ENCODE assay signal across 1 cellular context in the genomic region with DNA sequence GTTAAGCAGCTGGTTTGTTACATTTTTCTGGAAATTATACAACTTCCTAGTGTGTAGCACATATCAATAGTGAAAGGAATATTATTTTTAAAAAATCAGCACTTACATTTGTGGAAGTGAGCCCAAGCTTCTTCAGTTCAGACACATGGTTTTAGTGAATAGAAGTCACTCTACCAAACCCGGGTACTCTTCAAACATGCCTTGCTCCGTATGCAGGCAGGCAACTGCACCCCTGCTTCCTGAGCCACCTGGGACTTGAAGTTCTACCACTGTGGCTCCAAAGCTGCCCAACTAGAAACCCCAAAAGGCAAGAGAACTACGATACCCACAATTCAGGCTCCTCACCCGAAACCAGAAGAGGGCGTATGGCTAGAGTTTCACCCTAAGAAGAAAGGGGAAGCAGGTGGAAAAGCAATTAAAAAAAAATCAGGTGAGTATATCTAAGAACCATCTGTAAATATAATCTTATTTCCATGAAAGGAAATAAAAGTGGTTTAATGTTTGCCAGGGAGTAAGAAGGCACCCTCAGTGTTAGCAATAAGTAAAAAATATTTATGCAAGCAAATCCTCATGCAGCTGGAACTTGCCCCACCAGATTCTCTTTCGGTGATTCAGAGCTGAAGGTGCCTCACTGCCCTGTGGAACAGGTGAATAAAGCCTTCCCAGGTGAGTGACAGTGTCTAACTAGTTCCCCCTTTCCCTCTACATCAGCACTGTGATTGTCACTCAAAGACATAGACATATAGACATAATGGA.
TF ChIP-seq lines count a peak whose summit lies in the region.

A gene with protein sequence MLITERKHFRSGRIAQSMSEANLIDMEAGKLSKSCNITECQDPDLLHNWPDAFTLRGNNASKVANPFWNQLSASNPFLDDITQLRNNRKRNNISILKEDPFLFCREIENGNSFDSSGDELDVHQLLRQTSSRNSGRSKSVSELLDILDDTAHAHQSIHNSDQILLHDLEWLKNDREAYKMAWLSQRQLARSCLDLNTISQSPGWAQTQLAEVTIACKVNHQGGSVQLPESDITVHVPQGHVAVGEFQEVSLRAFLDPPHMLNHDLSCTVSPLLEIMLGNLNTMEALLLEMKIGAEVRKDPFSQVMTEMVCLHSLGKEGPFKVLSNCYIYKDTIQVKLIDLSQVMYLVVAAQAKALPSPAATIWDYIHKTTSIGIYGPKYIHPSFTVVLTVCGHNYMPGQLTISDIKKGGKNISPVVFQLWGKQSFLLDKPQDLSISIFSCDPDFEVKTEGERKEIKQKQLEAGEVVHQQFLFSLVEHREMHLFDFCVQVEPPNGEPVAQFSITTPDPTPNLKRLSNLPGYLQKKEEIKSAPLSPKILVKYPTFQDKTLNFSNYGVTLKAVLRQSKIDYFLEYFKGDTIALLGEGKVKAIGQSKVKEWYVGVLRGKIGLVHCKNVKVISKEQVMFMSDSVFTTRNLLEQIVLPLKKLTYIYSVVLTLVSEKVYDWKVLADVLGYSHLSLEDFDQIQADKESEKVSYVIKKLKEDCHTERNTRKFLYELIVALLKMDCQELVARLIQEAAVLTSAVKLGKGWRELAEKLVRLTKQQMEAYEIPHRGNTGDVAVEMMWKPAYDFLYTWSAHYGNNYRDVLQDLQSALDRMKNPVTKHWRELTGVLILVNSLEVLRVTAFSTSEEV (minus strand): TSS at position 192 of the 756 bp plus-strand sequence. CDS start 55,522 bp downstream, outside the sequence.

TF ChIP-seq in K562, 482 proteins besides CTCF, POLR2A, EP300 and RAD21 (continued from another document and continues in another):
- TF ChIP-seq CREB3L1 (IDR thresholded peaks at IDR 0.05; ENCODE audit: borderline replicate concordance, low read depth) (peak; percentile 73; the same call in 1 of the 2 replicates), CHCHD3 (CRISPR knock-in tag; IDR thresholded peaks at IDR 0.05) (no peak), CBX5 (IDR thresholded peaks at IDR 0.05; ENCODE audit: borderline replicate concordance, low read depth) (no peak), RFX1 (IDR thresholded peaks at IDR 0.05) (no peak), CHD1 (IDR thresholded peaks at IDR 0.05; ENCODE audit: low read length) (no peak), DACH1 (IDR thresholded peaks at IDR 0.05; ENCODE audit: partially characterized antibody) (no peak), NRF1 (conservative IDR thresholded peaks at IDR 0.05 in 1 of 2, IDR thresholded peaks at IDR 0.05 in 1 of 2) (no peak; a peak in 1 of 4 replicates), FOXK2 (conservative IDR thresholded peaks at IDR 0.05 in 1 of 2, IDR thresholded peaks at IDR 0.05 in 1 of 2; ENCODE audit: low read depth in 2 of 2) (0 out of 4 replicates have a peak, but pooled peaks have one; percentile 12 to 27), ESRRB (CRISPR knock-in tag; IDR thresholded peaks at IDR 0.05; ENCODE audit: borderline replicate concordance) (no peak), ZNF639 (CRISPR knock-in tag; conservative IDR thresholded peaks at IDR 0.05 in 1 of 2, IDR thresholded peaks at IDR 0.05 in 1 of 2) (0 out of 4 replicates have a peak, but pooled peaks of 1 of the 2 experiments have one; percentile 38), EGR1 (conservative IDR thresholded peaks at IDR 0.05) (no peak), ZNF165 (CRISPR knock-in tag; IDR thresholded peaks at IDR 0.05; ENCODE audit: borderline replicate concordance) (no peak), ZMIZ1 (IDR thresholded peaks at IDR 0.05; ENCODE audit: low read depth in 2 of 2, low read length in 2 of 2) (no peak), ZNF507 (tag; conservative IDR thresholded peaks at IDR 0.05) (no peak), HMGN3 (IDR thresholded peaks at IDR 0.05; ENCODE audit: borderline replicate concordance, extremely low read depth, insufficient read length, low read depth, low read length) (no peak), PTRF (tag; IDR thresholded peaks at IDR 0.05) (no peak), PATZ1 (CRISPR knock-in tag; IDR thresholded peaks at IDR 0.05; ENCODE audit: borderline replicate concordance) (no peak), ZNF445 (CRISPR knock-in tag; IDR thresholded peaks at IDR 0.05; ENCODE audit: low read depth) (no peak), TFAP4 (CRISPR knock-in tag; IDR thresholded peaks at IDR 0.05; ENCODE audit: borderline replicate concordance) (peak; percentile 50; the same call in 1 of the 2 replicates), TRIM25 (IDR thresholded peaks at IDR 0.05; ENCODE audit: borderline replicate concordance) (no peak), PHB (CRISPR knock-in tag; IDR thresholded peaks at IDR 0.05) (no peak), SPI1 (IDR thresholded peaks at IDR 0.05; ENCODE audit: borderline replicate concordance, low read depth, low read length) (0 out of 2 replicates have a peak, but pooled peaks have one; percentile 34)
- TF ChIP-seq, protein P1, sequence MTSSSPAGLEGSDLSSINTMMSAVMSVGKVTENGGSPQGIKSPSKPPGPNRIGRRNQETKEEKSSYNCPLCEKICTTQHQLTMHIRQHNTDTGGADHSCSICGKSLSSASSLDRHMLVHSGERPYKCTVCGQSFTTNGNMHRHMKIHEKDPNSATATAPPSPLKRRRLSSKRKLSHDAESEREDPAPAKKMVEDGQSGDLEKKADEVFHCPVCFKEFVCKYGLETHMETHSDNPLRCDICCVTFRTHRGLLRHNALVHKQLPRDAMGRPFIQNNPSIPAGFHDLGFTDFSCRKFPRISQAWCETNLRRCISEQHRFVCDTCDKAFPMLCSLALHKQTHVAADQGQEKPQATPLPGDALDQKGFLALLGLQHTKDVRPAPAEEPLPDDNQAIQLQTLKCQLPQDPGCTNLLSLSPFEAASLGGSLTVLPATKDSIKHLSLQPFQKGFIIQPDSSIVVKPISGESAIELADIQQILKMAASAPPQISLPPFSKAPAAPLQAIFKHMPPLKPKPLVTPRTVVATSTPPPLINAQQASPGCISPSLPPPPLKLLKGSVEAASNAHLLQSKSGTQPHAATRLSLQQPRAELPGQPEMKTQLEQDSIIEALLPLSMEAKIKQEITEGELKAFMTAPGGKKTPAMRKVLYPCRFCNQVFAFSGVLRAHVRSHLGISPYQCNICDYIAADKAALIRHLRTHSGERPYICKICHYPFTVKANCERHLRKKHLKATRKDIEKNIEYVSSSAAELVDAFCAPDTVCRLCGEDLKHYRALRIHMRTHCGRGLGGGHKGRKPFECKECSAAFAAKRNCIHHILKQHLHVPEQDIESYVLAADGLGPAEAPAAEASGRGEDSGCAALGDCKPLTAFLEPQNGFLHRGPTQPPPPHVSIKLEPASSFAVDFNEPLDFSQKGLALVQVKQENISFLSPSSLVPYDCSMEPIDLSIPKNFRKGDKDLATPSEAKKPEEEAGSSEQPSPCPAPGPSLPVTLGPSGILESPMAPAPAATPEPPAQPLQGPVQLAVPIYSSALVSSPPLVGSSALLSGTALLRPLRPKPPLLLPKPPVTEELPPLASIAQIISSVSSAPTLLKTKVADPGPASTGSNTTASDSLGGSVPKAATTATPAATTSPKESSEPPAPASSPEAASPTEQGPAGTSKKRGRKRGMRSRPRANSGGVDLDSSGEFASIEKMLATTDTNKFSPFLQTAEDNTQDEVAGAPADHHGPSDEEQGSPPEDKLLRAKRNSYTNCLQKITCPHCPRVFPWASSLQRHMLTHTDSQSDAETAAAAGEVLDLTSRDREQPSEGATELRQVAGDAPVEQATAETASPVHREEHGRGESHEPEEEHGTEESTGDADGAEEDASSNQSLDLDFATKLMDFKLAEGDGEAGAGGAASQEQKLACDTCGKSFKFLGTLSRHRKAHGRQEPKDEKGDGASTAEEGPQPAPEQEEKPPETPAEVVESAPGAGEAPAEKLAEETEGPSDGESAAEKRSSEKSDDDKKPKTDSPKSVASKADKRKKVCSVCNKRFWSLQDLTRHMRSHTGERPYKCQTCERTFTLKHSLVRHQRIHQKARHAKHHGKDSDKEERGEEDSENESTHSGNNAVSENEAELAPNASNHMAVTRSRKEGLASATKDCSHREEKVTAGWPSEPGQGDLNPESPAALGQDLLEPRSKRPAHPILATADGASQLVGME (CRISPR knock-in tag; IDR thresholded peaks at IDR 0.05): no peak
- TF ChIP-seq, protein P2, sequence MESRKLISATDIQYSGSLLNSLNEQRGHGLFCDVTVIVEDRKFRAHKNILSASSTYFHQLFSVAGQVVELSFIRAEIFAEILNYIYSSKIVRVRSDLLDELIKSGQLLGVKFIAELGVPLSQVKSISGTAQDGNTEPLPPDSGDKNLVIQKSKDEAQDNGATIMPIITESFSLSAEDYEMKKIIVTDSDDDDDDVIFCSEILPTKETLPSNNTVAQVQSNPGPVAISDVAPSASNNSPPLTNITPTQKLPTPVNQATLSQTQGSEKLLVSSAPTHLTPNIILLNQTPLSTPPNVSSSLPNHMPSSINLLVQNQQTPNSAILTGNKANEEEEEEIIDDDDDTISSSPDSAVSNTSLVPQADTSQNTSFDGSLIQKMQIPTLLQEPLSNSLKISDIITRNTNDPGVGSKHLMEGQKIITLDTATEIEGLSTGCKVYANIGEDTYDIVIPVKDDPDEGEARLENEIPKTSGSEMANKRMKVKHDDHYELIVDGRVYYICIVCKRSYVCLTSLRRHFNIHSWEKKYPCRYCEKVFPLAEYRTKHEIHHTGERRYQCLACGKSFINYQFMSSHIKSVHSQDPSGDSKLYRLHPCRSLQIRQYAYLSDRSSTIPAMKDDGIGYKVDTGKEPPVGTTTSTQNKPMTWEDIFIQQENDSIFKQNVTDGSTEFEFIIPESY (CRISPR knock-in tag; IDR thresholded peaks at IDR 0.05): no peak
